8 cellular contexts compared by ENCODE assay signal in the genomic region with DNA sequence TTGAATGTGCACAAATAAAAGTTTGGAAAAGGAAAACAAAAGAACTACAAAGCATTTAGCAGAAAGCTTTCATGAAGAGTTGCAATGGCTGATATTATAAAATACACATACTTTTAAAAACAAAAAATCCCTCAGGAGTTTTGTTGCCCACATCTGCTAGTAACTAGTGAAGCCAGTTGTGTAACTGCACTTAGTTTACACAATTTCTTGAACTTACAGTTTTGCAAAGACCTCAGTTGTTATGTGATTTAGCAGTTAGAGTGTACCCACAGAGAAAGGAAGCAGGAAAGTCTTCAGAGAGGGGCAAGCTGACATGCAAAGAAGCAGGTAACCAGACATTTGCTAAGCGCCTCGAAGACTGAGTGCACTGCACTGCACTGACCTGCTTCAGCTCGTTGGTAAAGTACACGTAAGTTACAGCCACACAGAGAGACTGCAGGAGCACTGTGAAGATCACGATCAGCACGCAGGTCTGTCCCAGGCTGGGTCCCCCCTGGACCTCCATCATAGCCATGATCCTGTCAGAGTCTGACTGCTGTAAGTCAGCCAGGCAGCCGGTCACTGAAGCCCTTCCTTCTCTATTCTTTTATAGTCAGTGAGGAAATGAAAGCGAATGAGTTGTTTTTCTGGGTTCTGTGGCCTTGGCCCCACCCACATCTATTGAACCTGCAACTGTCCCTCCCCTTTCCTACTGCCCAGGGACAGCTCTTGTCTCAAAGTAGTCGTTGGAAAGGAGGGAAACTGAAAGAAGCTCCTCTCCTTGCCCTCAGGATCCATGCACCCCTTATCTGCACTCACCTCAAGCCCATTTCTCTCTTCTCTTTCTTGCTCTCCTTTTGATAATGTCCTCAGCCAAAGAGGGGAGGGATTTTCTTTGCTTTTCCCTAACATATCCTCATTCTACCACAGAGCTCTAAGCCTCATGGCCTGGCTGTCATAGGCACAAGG. TPM values are rescaled to one million over a fixed set of nuclear protein-coding genes. Genes with fewer than 3 reads are reported as not detected.
DNase-seq lines count a peak whose midpoint lies in the region; ATAC-seq and TF ChIP-seq lines count a peak whose summit lies in the region.

Gene TNFSF10 (minus strand): TSS at position 560 of the 948 bp plus-strand sequence. CDS start 46 bp downstream, at position 514.

- H3K9me3 Mint-ChIP-seq in nephron = no peaks in the 10 kb centered on the region

- peaks cover 28% of the 10 kb centered on the region for H3K4me1 ChIP-seq in upper lobe of right lung

- H3K27ac ChIP-seq in upper lobe of right lung = peak within 1 kb of the TSS; percentile 93

- intact Hi-C loops in upper lobe of right lung (cut with DNase I) = no loop called here

- peak; percentile 61 for DNase-seq in NCI-H2196 (lab: John Stamatoyannopoulos, UW; ENCODE audit: unreplicated experiment)
- DNase-seq in activated CD8-positive, alpha-beta memory T cell treated with anti-CD3 and anti-CD28 coated beads for 24 hours = peak; percentile 77
- DNase-seq in epithelial cell of proximal tubule (ENCODE audit: low read depth) = peak; percentile 62
- peak; percentile 77 for DNase-seq in upper lobe of right lung
- DNase-seq in NCI-H524 treated with DMSO at 0.1 percent for 48 hours (lab: John Stamatoyannopoulos, UW) = no peak

- peaks cover 7% of the 10 kb centered on the region for H3K4me1 Mint-ChIP-seq in nephron

- H3K4me3 Mint-ChIP-seq in nephron = peak within 1 kb of the TSS; percentile 5 to 39 (median 28)

- H3K9me3 ChIP-seq in upper lobe of right lung = no peaks in the 10 kb centered on the region

- ATAC-seq in GM18520 (IDR thresholded peaks at IDR 0.05; ENCODE audit: unreplicated experiment) (peak; percentile 76), HG02870 (IDR thresholded peaks at IDR 0.05; ENCODE audit: unreplicated experiment) (peak; percentile 89), upper lobe of right lung (peak; percentile 96)

- peak within 1 kb of the TSS in 2 of 3 experiments; percentile 28 to 31 for H3K27ac Mint-ChIP-seq in nephron

- H3K27me3 Mint-ChIP-seq in nephron (ENCODE audit: low read depth) = no peaks in the 10 kb centered on the region

- H3K27me3 ChIP-seq in upper lobe of right lung = no peaks in the 10 kb centered on the region

- TF ChIP-seq CTCF in epithelial cell of proximal tubule (conservative IDR thresholded peaks at IDR 0.05; ENCODE audit: low read depth, low read length) (no peak), nephron (IDR thresholded peaks at IDR 0.05; ENCODE audit: unreplicated experiment in 3 of 3) (no peak), upper lobe of right lung (IDR thresholded peaks at IDR 0.05) (no peak)

- H3K4me3 ChIP-seq in epithelial cell of proximal tubule (ENCODE audit: low read depth, low read length) (peak within 1 kb of the TSS; percentile 67), upper lobe of right lung (peak within 1 kb of the TSS; percentile 69)

- H3K36me3 Mint-ChIP-seq in nephron (ENCODE audit: low read depth) = no peaks in the 10 kb centered on the region

- H3K36me3 ChIP-seq in upper lobe of right lung = no peaks in the 10 kb centered on the region

RNA-seq across cellular contexts. Expression of gene TNFSF10, which starts in this region (rescaled TPM):
- total RNA-seq in epithelial cell of proximal tubule = 26.3 and 36.2 TPM in 2 replicates
- total RNA-seq in upper lobe of right lung = 140 TPM
